Comparison of ENCODE assay signal across 8 cellular contexts in the genomic region with DNA sequence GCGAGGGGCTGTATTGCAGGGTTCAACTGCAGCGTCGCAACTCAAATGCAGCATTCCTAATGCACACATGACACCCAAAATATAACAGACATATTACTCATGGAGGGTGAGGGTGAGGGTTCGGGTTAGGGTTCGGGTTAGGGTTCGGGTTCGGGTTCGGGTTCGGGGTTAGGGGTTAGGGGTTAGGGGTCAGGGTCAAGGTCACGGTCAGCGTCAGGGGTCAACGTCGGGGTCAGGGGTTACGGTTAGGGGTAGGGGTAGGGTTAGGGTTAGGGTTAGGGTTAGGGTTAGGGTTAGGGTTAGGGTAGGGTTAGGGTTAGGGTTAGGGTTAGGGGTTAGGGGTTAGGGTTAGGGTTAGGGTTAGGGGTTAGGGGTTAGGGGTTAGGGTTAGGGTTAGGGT. TPM values are rescaled to one million over a fixed set of nuclear protein-coding genes. Genes with fewer than 3 reads are reported as not detected.
DNase-seq lines count a peak whose midpoint lies in the region; ATAC-seq, FAIRE-seq and TF ChIP-seq lines count a peak whose summit lies in the region.
"Not testable (repeated sequence)": the region's sequence is repeated elsewhere in the genome, so short reads cannot be mapped to it uniquely, and the experiment has no call there.

No MANE protein-coding gene starts in this region.

- H3K4me1 ChIP-seq in endodermal cell (ENCODE audit: control insufficient read depth, insufficient read depth, low read length); mucosa of descending colon (ENCODE audit: low read depth); aorta (ENCODE audit: control insufficient read depth in 1 of 2, insufficient read depth in 2 of 2, low read length in 2 of 2): not testable (repeated sequence)

- H3K27me3 Mint-ChIP-seq in Calu3 (ENCODE audit: unreplicated experiment); endodermal cell (ENCODE audit: insufficient read depth): not testable (repeated sequence)

- intact Hi-C loops in Calu3 (cut with micrococcal nuclease; ENCODE audit: unreplicated experiment); mucosa of descending colon (cut with DNase I, micrococcal nuclease); aorta (cut with DNase I): not testable (repeated sequence)

- not testable (repeated sequence) for BruUV-seq in Calu3 (replicated peaks; lab: Mats Ljungman, UMichigan)

- H3K4me3 ChIP-seq in Jurkat, Clone E6-1 (ENCODE audit: low read length); endodermal cell (ENCODE audit: low read length); mucosa of descending colon; aorta (ENCODE audit: low read length in 2 of 2): not testable (repeated sequence)

- not testable (repeated sequence) for H3K36me3 ChIP-seq in endodermal cell (ENCODE audit: control insufficient read depth, insufficient read depth, low read length); mucosa of descending colon (ENCODE audit: low read depth); aorta (ENCODE audit: control insufficient read depth in 1 of 2, insufficient read depth in 2 of 2, low read length in 1 of 2)

- WGBS in endodermal cell (ENCODE audit: insufficient coverage in 1 of 2, insufficient read length in 1 of 2), 2 experiments = 96% methylated on average over 11 of the region's 14 CpGs; no CpG with 5 or more reads in 1 of the 2 experiments
- 77 to 86% methylated on average over 10 to 12 of the region's 14 CpGs for WGBS in aorta, 2 donors

- TF ChIP-seq CTCF in Calu3 (IDR thresholded peaks at IDR 0.05; ENCODE audit: unreplicated experiment); endodermal cell (conservative IDR thresholded peaks at IDR 0.05); mucosa of descending colon (IDR thresholded peaks at IDR 0.05): not testable (repeated sequence)

- H3K9me3 Mint-ChIP-seq in Calu3 (ENCODE audit: low read depth, unreplicated experiment); endodermal cell: not testable (repeated sequence)

- H3K4me1 Mint-ChIP-seq in Calu3 (ENCODE audit: low read depth, unreplicated experiment); endodermal cell: not testable (repeated sequence)

- CTCF ChIA-PET in Calu3 (lab: Charles Lee) = not testable (repeated sequence)

- not testable (repeated sequence) for H3K9me3 ChIP-seq in endodermal cell (ENCODE audit: control insufficient read depth, low read length); mucosa of descending colon; aorta (ENCODE audit: control insufficient read depth, low read length)

- not testable (repeated sequence) for H3K4me3 Mint-ChIP-seq in Calu3 (ENCODE audit: low read depth, unreplicated experiment); endodermal cell

- FAIRE-seq in islet of Langerhans (lab: Jason Lieb, UNC) = peak; percentile 92

- H3K27me3 ChIP-seq in endodermal cell (ENCODE audit: control insufficient read depth, insufficient read depth, low read length, poor library complexity, severe bottlenecking); aorta (ENCODE audit: control insufficient read depth in 1 of 2, insufficient read depth in 2 of 2, low read length in 1 of 2): not testable (repeated sequence)

- not testable (repeated sequence) for H3K27ac Mint-ChIP-seq in Calu3 (ENCODE audit: unreplicated experiment); endodermal cell

- not testable (repeated sequence) for H3K27ac ChIP-seq in endodermal cell (ENCODE audit: low read depth, low read length); aorta (ENCODE audit: low read depth in 1 of 2, low read length in 2 of 2)

- H3K36me3 Mint-ChIP-seq in Calu3 (ENCODE audit: insufficient read depth, unreplicated experiment); endodermal cell (ENCODE audit: low read depth): not testable (repeated sequence)

- ATAC-seq in mucosa of descending colon (peak; percentile 83), aorta (ENCODE audit: low FRiP score) (peak; percentile 71)

- H3K9ac ChIP-seq in endodermal cell (ENCODE audit: extremely low read depth, low read length, poor library complexity, severe bottlenecking) = not testable (repeated sequence)

- peak; percentile 27 for DNase-seq in Calu3
- peak; percentile 27 for DNase-seq in Jurkat, Clone E6-1 (ENCODE audit: low read depth, low spot score)
- peak; percentile 9 for DNase-seq in T-helper 22 cell (ENCODE audit: low read depth)
- DNase-seq in astrocyte of the hippocampus (ENCODE audit: low read depth, low spot score) = peak; percentile 32
- peak; percentile 56 for DNase-seq in endodermal cell
- DNase-seq in mucosa of descending colon = peak; percentile 39 to 64 (median 50)
- DNase-seq in aorta = peak in 1 of 2 donors; percentile 71

RNA-seq across cellular contexts. Expression of a gene that starts 39.4 kb away (rescaled TPM):
- 7.3 and 7.8 TPM in 2 replicates for total RNA-seq in Calu3 (2022)
- 3.8 TPM for polyA plus RNA-seq in Jurkat, Clone E6-1 (2012; ENCODE audit: insufficient read depth, insufficient read length)
- 1 to 10 TPM; 4.8 to 7.5 TPM for total RNA-seq in endodermal cell
- 6.7 TPM for polyA plus RNA-seq in endodermal cell (2013, experiment 1 of 2)
- polyA plus RNA-seq in endodermal cell (2013, experiment 2 of 2) = 5.4 TPM
- 10 to 100 TPM in 2 of 3 donors, 1 to 10 TPM in 1; 6.6 to 11.7 (median 10.9) TPM for total RNA-seq in mucosa of descending colon
- total RNA-seq in aorta = 1 to 10 TPM; 5.3 to 6.7 TPM
- 1 to 10 TPM; 1.8 to 4.2 TPM for polyA plus RNA-seq in aorta
